ENCODE assay signal across 1 cellular context in the genomic region with DNA sequence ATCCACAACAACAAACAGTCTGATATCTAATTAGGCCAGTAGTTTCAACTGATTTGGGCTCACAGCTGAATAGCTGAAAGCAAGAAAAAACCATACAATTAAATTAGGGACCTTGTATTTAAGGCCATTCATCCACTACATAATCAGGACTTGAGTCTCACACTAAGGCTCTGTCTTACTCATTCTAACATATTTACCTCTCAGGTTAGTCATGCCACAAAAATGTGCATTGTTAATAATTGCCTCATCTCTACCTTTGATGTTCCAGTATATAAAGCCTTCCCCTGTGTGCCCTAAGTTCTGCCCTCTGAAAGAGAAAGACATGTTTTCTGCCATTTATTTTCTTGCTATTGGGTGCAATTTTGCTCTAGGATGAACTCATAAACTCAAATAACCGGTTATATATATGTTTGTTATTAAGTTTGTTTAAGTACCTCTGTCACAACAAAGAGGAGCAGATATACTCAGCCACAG.
A peak's percentile ranks its signal among the peaks of the same experiment; 100 is the strongest.
TF ChIP-seq lines count a peak whose summit lies in the region.

No MANE protein-coding gene starts in this region.

TF ChIP-seq in H1, 55 proteins besides CTCF, POLR2A, EP300 and RAD21:
- TF ChIP-seq POU5F1 (IDR thresholded peaks at IDR 0.05; ENCODE audit: low read depth, low read length), result no peak
- peak; percentile 12; the same call in 1 of the 2 replicates for TF ChIP-seq JUND (IDR thresholded peaks at IDR 0.05; ENCODE audit: low read length)
TF ChIP-seq in H1: peak in this region for 1.
